8 cellular contexts compared by ENCODE assay signal in the genomic region with DNA sequence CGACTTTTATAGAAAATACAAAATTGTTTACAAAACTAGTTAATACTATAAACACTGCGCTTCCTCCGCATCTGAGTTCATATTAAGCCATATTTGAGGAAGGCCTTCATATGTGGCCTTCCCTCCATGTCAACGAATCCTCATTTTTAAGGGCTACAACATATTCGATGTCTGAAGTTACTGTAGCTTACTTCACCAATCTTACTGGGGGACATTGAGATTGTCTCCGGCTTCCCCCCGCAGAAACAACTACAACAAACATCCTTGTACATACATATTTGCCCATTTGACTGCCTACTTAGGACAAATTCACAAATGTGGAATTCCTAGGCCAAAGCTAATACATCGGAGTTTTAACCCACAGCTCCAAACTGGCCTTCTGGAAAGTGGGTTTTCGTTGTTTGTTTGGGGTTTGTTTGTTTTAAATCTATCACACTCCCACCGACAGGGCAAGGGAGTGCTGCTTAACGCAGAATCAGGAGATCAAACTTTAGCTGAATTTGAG. TPM values are rescaled to one million over a fixed set of nuclear protein-coding genes. Genes with fewer than 3 reads are reported as not detected.
A peak's percentile ranks its signal among the peaks of the same experiment; 100 is the strongest.
DNase-seq lines count a peak whose midpoint lies in the region; ATAC-seq and TF ChIP-seq lines count a peak whose summit lies in the region.

No MANE protein-coding gene starts in this region.

- no peak for ATAC-seq in activated CD8-positive, alpha-beta T cell treated with anti-CD3 and anti-CD28 coated beads, Interleukin-2, amount 10 ng/mL, durations not matched to agents 7 days and 5 days
- no peak for ATAC-seq in HG03175 (IDR thresholded peaks at IDR 0.05; ENCODE audit: unreplicated experiment)
- ATAC-seq in GM19452 (IDR thresholded peaks at IDR 0.05; ENCODE audit: unreplicated experiment), result no peak

- 40% methylated on average over 11 of the region's 11 CpGs for WGBS in tibial nerve, 2 donors

- H3K27me3 ChIP-seq in tibial nerve, result no peaks in the 10 kb centered on the region

- no peaks in the 10 kb centered on the region for H3K9me3 Mint-ChIP-seq in activated naive CD4-positive, alpha-beta T cell treated with anti-CD3 and anti-CD28 coated beads for 36 hours
- H3K9me3 Mint-ChIP-seq in activated CD8-positive, alpha-beta T cell treated with anti-CD3 and anti-CD28 coated beads, Interleukin-2, amount 10 ng/mL, durations not matched to agents 7 days and 5 days (ENCODE audit: insufficient read depth), result no peaks in the 10 kb centered on the region
- H3K9me3 Mint-ChIP-seq in immature natural killer cell, result no peaks in the 10 kb centered on the region

- no peak for TF ChIP-seq POLR2A in tibial nerve (IDR thresholded peaks at IDR 0.05)

- intact Hi-C loops in activated naive CD4-positive, alpha-beta T cell treated with anti-CD3 and anti-CD28 coated beads for 36 hours (cut with micrococcal nuclease), result no loop called here

- peaks cover 15% of the 10 kb centered on the region for H3K27me3 Mint-ChIP-seq in activated naive CD4-positive, alpha-beta T cell treated with anti-CD3 and anti-CD28 coated beads for 36 hours (ENCODE audit: low read depth)
- H3K27me3 Mint-ChIP-seq in activated CD8-positive, alpha-beta T cell treated with anti-CD3 and anti-CD28 coated beads, Interleukin-2, amount 10 ng/mL, durations not matched to agents 7 days and 5 days (ENCODE audit: low read depth), result peaks cover 39% of the 10 kb centered on the region
- H3K27me3 Mint-ChIP-seq in immature natural killer cell (ENCODE audit: low read depth in 3 of 3), result peaks cover 4 to 13% (median 11%) of the 10 kb centered on the region in 3 donors

- no peaks in the 10 kb centered on the region for H3K9me3 ChIP-seq in tibial nerve

- TF ChIP-seq CTCF in tibial nerve (IDR thresholded peaks at IDR 0.05), result no peak

- H3K27ac Mint-ChIP-seq in activated naive CD4-positive, alpha-beta T cell treated with anti-CD3 and anti-CD28 coated beads for 36 hours, result no peak overlapping the region
- H3K27ac Mint-ChIP-seq in activated CD8-positive, alpha-beta T cell treated with anti-CD3 and anti-CD28 coated beads, Interleukin-2, amount 10 ng/mL, durations not matched to agents 7 days and 5 days, result peak overlapping the region; percentile 51
- H3K27ac Mint-ChIP-seq in immature natural killer cell, result no peak overlapping the region

- peaks cover 8% of the 10 kb centered on the region for H3K4me1 Mint-ChIP-seq in activated naive CD4-positive, alpha-beta T cell treated with anti-CD3 and anti-CD28 coated beads for 36 hours (ENCODE audit: low read depth)
- H3K4me1 Mint-ChIP-seq in activated CD8-positive, alpha-beta T cell treated with anti-CD3 and anti-CD28 coated beads, Interleukin-2, amount 10 ng/mL, durations not matched to agents 7 days and 5 days (ENCODE audit: low read depth), result peaks cover 26% of the 10 kb centered on the region
- H3K4me1 Mint-ChIP-seq in immature natural killer cell, result peaks cover 4 to 10% of the 10 kb centered on the region in 2 donors

- POLR2A ChIA-PET in activated CD8-positive, alpha-beta T cell treated with anti-CD3 and anti-CD28 coated beads, Interleukin-2, amount 10 ng/mL, durations not matched to agents 7 days and 5 days (lab: Charles Lee), result no interaction called here

- peak overlapping the region; percentile 67 for H3K4me3 Mint-ChIP-seq in activated naive CD4-positive, alpha-beta T cell treated with anti-CD3 and anti-CD28 coated beads for 36 hours
- H3K4me3 Mint-ChIP-seq in activated CD8-positive, alpha-beta T cell treated with anti-CD3 and anti-CD28 coated beads, Interleukin-2, amount 10 ng/mL, durations not matched to agents 7 days and 5 days, result peak overlapping the region; percentile 76
- peak overlapping the region; percentile 74 to 82 (median 77) for H3K4me3 Mint-ChIP-seq in immature natural killer cell

- DNase-seq in activated naive CD4-positive, alpha-beta T cell treated with anti-CD3 and anti-CD28 coated beads for 36 hours, result no peak
- DNase-seq in activated naive CD4-positive, alpha-beta T cell treated with Interleukin-2 at 50 U/mL for 16 hours, result no peak
- no peak for DNase-seq in activated CD8-positive, alpha-beta T cell treated with anti-CD3 and anti-CD28 coated beads, Interleukin-2, amount 10 ng/mL, durations not matched to agents 7 days and 5 days
- DNase-seq in immature natural killer cell (no peak), tibial nerve (ENCODE audit: low spot score in 2 of 2) (no peak), ecto neural progenitor cell (ENCODE audit: low spot score) (no peak)

- no peaks in the 10 kb centered on the region for H3K36me3 ChIP-seq in tibial nerve

- H3K4me3 ChIP-seq in tibial nerve, result peak overlapping the region; percentile 49 to 89 (median 74)

- peak overlapping the region; percentile 89 to 99 (median 96) for H3K27ac ChIP-seq in tibial nerve

- peak in 1 of 2 donors; percentile 9 for TF ChIP-seq EP300 in tibial nerve (IDR thresholded peaks at IDR 0.05)

- CTCF ChIA-PET in activated naive CD4-positive, alpha-beta T cell treated with anti-CD3 and anti-CD28 coated beads for 36 hours (lab: Charles Lee), result interaction anchor here (0.6 to 1.0 kb wide), 3 partner anchors 23 to 542 kb away, joined by 3 read pairs; no protein-coding TSS in a partner anchor
- CTCF ChIA-PET in activated CD8-positive, alpha-beta T cell treated with anti-CD3 and anti-CD28 coated beads, Interleukin-2, amount 10 ng/mL, durations not matched to agents 7 days and 5 days (lab: Charles Lee), result interaction anchor here (1.0 to 1.7 kb wide), 3 partner anchors 26 to 107 kb away, joined by 3 to 7 read pairs (median 4); a partner anchor contains a TSS

- H3K4me1 ChIP-seq in tibial nerve, result peaks cover 0 to 41% (median 20%) of the 10 kb centered on the region in 4 donors

- no peaks in the 10 kb centered on the region for H3K36me3 Mint-ChIP-seq in activated naive CD4-positive, alpha-beta T cell treated with anti-CD3 and anti-CD28 coated beads for 36 hours (ENCODE audit: low read depth)
- H3K36me3 Mint-ChIP-seq in activated CD8-positive, alpha-beta T cell treated with anti-CD3 and anti-CD28 coated beads, Interleukin-2, amount 10 ng/mL, durations not matched to agents 7 days and 5 days (ENCODE audit: low read depth), result no peaks in the 10 kb centered on the region
- no peaks in the 10 kb centered on the region for H3K36me3 Mint-ChIP-seq in immature natural killer cell

RNA-seq across cellular contexts. Expression of a gene that starts 0.6 kb away (rescaled TPM):
- under 1 TPM; 0.24 to 0.81 TPM for total RNA-seq in activated naive CD4-positive, alpha-beta T cell treated with anti-CD3 and anti-CD28 coated beads for 36 hours
- total RNA-seq in activated CD8-positive, alpha-beta T cell treated with anti-CD3 and anti-CD28 coated beads, Interleukin-2, amount 10 ng/mL, durations not matched to agents 7 days and 5 days, result under 1 TPM; 0.50 to 0.60 TPM
- polyA plus RNA-seq in immature natural killer cell, result not detected
- total RNA-seq in tibial nerve, result 100 to 1,000 TPM in 2 of 4 donors, 10 to 100 TPM in 2; 70.4 to 111 (median 98.2) TPM

RNA-seq across cellular contexts. Expression of a gene that starts 10.4 kb away (rescaled TPM):
- total RNA-seq in activated naive CD4-positive, alpha-beta T cell treated with anti-CD3 and anti-CD28 coated beads for 36 hours, result 1 to 10 TPM; 3.6 TPM
- 1 to 10 TPM; 3.1 to 3.2 TPM for total RNA-seq in activated CD8-positive, alpha-beta T cell treated with anti-CD3 and anti-CD28 coated beads, Interleukin-2, amount 10 ng/mL, durations not matched to agents 7 days and 5 days
- 1 to 10 TPM; 1.9 to 4.8 (median 3.9) TPM for polyA plus RNA-seq in immature natural killer cell
- total RNA-seq in tibial nerve, result 1 to 10 TPM; 4.2 to 8.6 (median 5.2) TPM

Comparison
In these comparisons a context has a peak if more than half of its experiments do, and no peak if none do; other contexts are left out.
1. RNA of a gene that starts 0.6 kb away (total RNA-seq): 70.4 to 111 TPM in tibial nerve; 0.24 to 0.81 TPM in activated naive CD4-positive, alpha-beta T cell treated with anti-CD3 and anti-CD28 coated beads for 36 hours and 0.50 to 0.60 TPM in activated CD8-positive, alpha-beta T cell treated with anti-CD3 and anti-CD28 coated beads, Interleukin-2, amount 10 ng/mL, durations not matched to agents 7 days and 5 days; every median in the first group is over 10 times any median in the second.
2. Peak in every context shown above with its lines, with median percentiles within 50 percentile points of each other: H3K4me3 Mint-ChIP-seq.